27 cellular contexts compared by ENCODE assay signal in the genomic region with DNA sequence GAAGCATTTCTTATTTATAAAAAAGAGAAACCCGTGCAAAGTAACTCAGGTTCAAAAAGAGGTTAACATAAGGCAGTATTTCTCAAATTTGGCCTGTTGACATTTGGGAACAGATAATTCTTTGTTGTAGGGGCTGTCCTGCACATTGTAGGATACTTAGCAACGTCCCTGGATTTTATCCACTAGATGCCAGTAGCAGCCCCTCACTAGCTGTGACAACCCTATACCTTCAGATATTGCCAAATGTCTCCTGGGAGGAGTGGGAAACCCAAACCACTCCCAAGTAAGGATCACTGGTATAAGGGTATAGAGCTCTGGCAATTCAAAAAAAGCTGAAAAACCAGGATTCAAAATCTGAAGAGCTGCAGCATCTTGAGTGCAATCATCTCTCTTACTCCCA.
"Had no signal": no experiment of that assay in that cellular context is flagged by ENCODE, and none has a peak within 500 bp of the region (broad histone marks: within the 10 kb centered on the region; RNA-seq: fewer than 3 reads in every experiment).

No MANE protein-coding gene starts in this region.

- H3K9ac ChIP-seq: KMS-11 had no signal

- ATAC-seq: activated T-helper 17 cell treated with anti-CD3 and anti-CD28 coated beads, Interleukin-2, amount 50 U/mL, for 72 hours; SK-N-SH treated with all-trans-retinoic acid at 6 μM for 48 hours; T-helper 17 cell had no signal

- H3K27me3 ChIP-seq: brain microvascular endothelial cell, MG63, Peyer's patch, SJSA1 had no signal

- H3K9me3 ChIP-seq: MG63, Peyer's patch had no signal

- H3K4me3 Mint-ChIP-seq: activated B cell treated with CpG ODN at 0.5 μM for 24 hours; activated CD4-positive, alpha-beta memory T cell treated with anti-CD3 and anti-CD28 coated beads, Interleukin-2, amount 10 ng/mL, durations not matched to agents 7 days and 5 days; activated naive CD4-positive, alpha-beta T cell treated with anti-CD3 and anti-CD28 coated beads for 36 hours; activated naive CD8-positive, alpha-beta T cell; activated T-helper 17 cell treated with anti-CD3 and anti-CD28 coated beads, Interleukin-2, amount 50 U/mL, for 72 hours; T-helper 17 cell had no signal

- H3K4me1 ChIP-seq: Peyer's patch had no signal

- H3K36me3 Mint-ChIP-seq: activated naive CD8-positive, alpha-beta T cell had no signal

- H3K4me3 ChIP-seq: MG63, Peyer's patch had no signal

- H3K9me3 Mint-ChIP-seq: activated B cell treated with CpG ODN at 0.5 μM for 24 hours; activated CD4-positive, alpha-beta memory T cell treated with anti-CD3 and anti-CD28 coated beads, Interleukin-2, amount 10 ng/mL, durations not matched to agents 7 days and 5 days; activated naive CD4-positive, alpha-beta T cell treated with anti-CD3 and anti-CD28 coated beads for 36 hours; activated T-helper 17 cell treated with anti-CD3 and anti-CD28 coated beads, Interleukin-2, amount 50 U/mL, for 72 hours had no signal

- H3K4me1 Mint-ChIP-seq: activated CD4-positive, alpha-beta memory T cell treated with anti-CD3 and anti-CD28 coated beads, Interleukin-2, amount 10 ng/mL, durations not matched to agents 7 days and 5 days; activated T-helper 17 cell treated with anti-CD3 and anti-CD28 coated beads, Interleukin-2, amount 50 U/mL, for 72 hours; T-helper 17 cell had no signal

- DNase-seq: activated B cell treated with CpG ODN at 0.5 μM for 24 hours; activated CD4-positive, alpha-beta memory T cell treated with anti-CD3 and anti-CD28 coated beads, Interleukin-2, amount 10 ng/mL, durations not matched to agents 7 days and 5 days; activated CD4-positive, alpha-beta T cell treated with anti-CD3 and anti-CD28 coated beads for 1 hour; activated CD4-positive, alpha-beta T cell treated with anti-CD3 and anti-CD28 coated beads, Interleukin-2, amount 50 U/mL, for 1 hour; activated gamma-delta T cell; activated naive CD4-positive, alpha-beta T cell treated with anti-CD3 and anti-CD28 coated beads for 36 hours; activated T-cell treated with anti-CD3 and anti-CD28 coated beads for 4 hours; activated T-cell treated with anti-CD3 and anti-CD28 coated beads, Interleukin-2, amount 50 U/mL, for 48 hours; brain microvascular endothelial cell; cerebellar nuclear complex; MG63; MV-4-11; NCI-H1092 treated with DMSO at 0.1 percent for 48 hours; NCI-H1436; NCI-H1694 treated with DMSO at 0.1 percent for 48 hours; NCI-H2029 treated with DMSO at 0.1 percent for 48 hours; NCI-H524; Peyer's patch; SHP77; T-helper 17 cell; T-helper 9 cell had no signal

- H3K27ac ChIP-seq: brain microvascular endothelial cell, KMS-11, Peyer's patch, RWPE1, SJSA1 had no signal

- H3K36me3 ChIP-seq: brain microvascular endothelial cell, MG63, Peyer's patch had no signal

- H3K27ac Mint-ChIP-seq: activated B cell treated with CpG ODN at 0.5 μM for 24 hours; activated CD4-positive, alpha-beta memory T cell treated with anti-CD3 and anti-CD28 coated beads, Interleukin-2, amount 10 ng/mL, durations not matched to agents 7 days and 5 days; activated naive CD4-positive, alpha-beta T cell treated with anti-CD3 and anti-CD28 coated beads for 36 hours; activated naive CD8-positive, alpha-beta T cell; activated T-helper 17 cell treated with anti-CD3 and anti-CD28 coated beads, Interleukin-2, amount 50 U/mL, for 72 hours; T-helper 17 cell had no signal
